10 cellular contexts compared by ENCODE assay signal in genomic region chr1:169793730-169794129, GRCh38. TPM values are rescaled to one million over a fixed set of nuclear protein-coding genes. Genes with fewer than 3 reads are reported as not detected.
DNase-seq lines count a peak whose midpoint lies in the region; ATAC-seq and TF ChIP-seq lines count a peak whose summit lies in the region.
"Had no signal": no experiment of that assay in that cellular context is flagged by ENCODE, and none has a peak within 500 bp of the region (broad histone marks: within the 10 kb centered on the region; RNA-seq: fewer than 3 reads in every experiment).

No MANE protein-coding gene starts in this region.

- no peak for TF ChIP-seq CTCF in RWPE2 (IDR thresholded peaks at IDR 0.05; ENCODE audit: poor library complexity, severe bottlenecking)
- TF ChIP-seq CTCF in esophagus squamous epithelium (IDR thresholded peaks at IDR 0.05): no peak

- no peak overlapping the region for H2BK12ac ChIP-seq in trophoblast cell (ENCODE audit: low read length)

- peaks cover 7% of the 10 kb centered on the region for H3K79me2 ChIP-seq in trophoblast cell (ENCODE audit: control insufficient read depth, insufficient read depth, low read length, poor library complexity)

- H4K12ac ChIP-seq in trophoblast cell (ENCODE audit: low read depth, low read length): no peak overlapping the region

- no peak for TF ChIP-seq POLR2A in esophagus squamous epithelium (IDR thresholded peaks at IDR 0.05)

- H3K4me2 ChIP-seq in trophoblast cell (ENCODE audit: low read length): peak overlapping the region; percentile 64

- no peak overlapping the region for H3K14ac ChIP-seq in trophoblast cell (ENCODE audit: low read length)

- peak overlapping the region; percentile 74 for H3K4me3 ChIP-seq in RWPE2 (ENCODE audit: severe bottlenecking)
- H3K4me3 ChIP-seq in esophagus squamous epithelium: peak overlapping the region in 3 of 4 donors; percentile 61 to 86 (median 82)
- H3K4me3 ChIP-seq in trophoblast cell (ENCODE audit: low read depth, low read length): no peak overlapping the region

- H3K27ac ChIP-seq in RWPE2 (ENCODE audit: poor library complexity, severe bottlenecking) (peak overlapping the region; percentile 58), esophagus squamous epithelium (peak overlapping the region in 3 of 4 donors; percentile 87 to 95 (median 89)), trophoblast cell (ENCODE audit: low read depth, low read length) (no peak overlapping the region)

- peak overlapping the region; percentile 83 for H4K8ac ChIP-seq in trophoblast cell (ENCODE audit: low read depth, low read length)

- no peak for DNase-seq in RWPE2 (ENCODE audit: low spot score)
- no peak for DNase-seq in esophagus squamous epithelium (lab: John Stamatoyannopoulos, UW)
- DNase-seq in trophoblast cell: no peak
- DNase-seq in iPS-NIHi11 (ENCODE audit: low spot score): no peak
- DNase-seq in NCI-H2227 treated with DMSO at 0.1 percent for 48 hours (lab: John Stamatoyannopoulos, UW): no peak
- DNase-seq: cerebellar nuclear complex, NCI-H146 had no signal

- intact Hi-C loops in esophagus squamous epithelium (cut with DNase I): no loop called here

- H2BK120ac ChIP-seq in trophoblast cell (ENCODE audit: insufficient read depth, low read length, poor library complexity): no peak overlapping the region

- H3K27me3 ChIP-seq in RWPE2 (ENCODE audit: insufficient read depth, poor library complexity, severe bottlenecking) (no peaks in the 10 kb centered on the region), esophagus squamous epithelium (no peaks in the 10 kb centered on the region), trophoblast cell (ENCODE audit: insufficient read depth, low read length) (no peaks in the 10 kb centered on the region)

- H3K9me3 ChIP-seq in ES-I3 (ENCODE audit: control insufficient read depth, insufficient read depth, low read length): no peaks in the 10 kb centered on the region
- no peaks in the 10 kb centered on the region for H3K9me3 ChIP-seq in RWPE2 (ENCODE audit: severe bottlenecking)
- H3K9me3 ChIP-seq in esophagus squamous epithelium: no peaks in the 10 kb centered on the region
- no peaks in the 10 kb centered on the region for H3K9me3 ChIP-seq in trophoblast cell (ENCODE audit: insufficient read depth, low read depth, low read length)

- H3K23ac ChIP-seq in trophoblast cell (ENCODE audit: low read length): no peak overlapping the region

- no peak overlapping the region for H4K91ac ChIP-seq in trophoblast cell (ENCODE audit: low read depth, low read length)

- H2BK5ac ChIP-seq in trophoblast cell (ENCODE audit: low read depth, low read length, poor library complexity): no peak overlapping the region

- no peak overlapping the region for H2AFZ ChIP-seq in trophoblast cell (ENCODE audit: insufficient read depth, low read length, poor library complexity)

- ATAC-seq in RWPE2 (ENCODE audit: low read depth): no peak
- no peak for ATAC-seq in HG03196 (IDR thresholded peaks at IDR 0.05; ENCODE audit: unreplicated experiment)
- ATAC-seq in GM18517 (IDR thresholded peaks at IDR 0.05; ENCODE audit: unreplicated experiment): no peak

- H3K9ac ChIP-seq in ES-I3 (ENCODE audit: low read depth, low read length) (peak overlapping the region; percentile 74), trophoblast cell (ENCODE audit: low read length) (no peak overlapping the region)

- H3K4me1 ChIP-seq in ES-I3 (ENCODE audit: insufficient read depth, low read length) (peaks cover 8% of the 10 kb centered on the region; the same call in 1 of the 2 replicates), RWPE2 (ENCODE audit: insufficient read depth, poor library complexity, severe bottlenecking) (peaks cover 8% of the 10 kb centered on the region), esophagus squamous epithelium (peaks cover 11 to 31% (median 11%) of the 10 kb centered on the region in 3 donors), trophoblast cell (ENCODE audit: control insufficient read depth in 1 of 2, insufficient read depth in 2 of 2, low read length in 2 of 2) (peaks cover 0 to 3% of the 10 kb centered on the region in 2 experiments)

- H3K4ac ChIP-seq in trophoblast cell (ENCODE audit: low read depth, low read length): no peak overlapping the region

- 31 to 50% methylated on average over 1 of the region's 1 CpG for WGBS in esophagus squamous epithelium, 2 donors
- no CpG with 5 or more reads among the region's 1 CpG for WGBS in trophoblast cell (ENCODE audit: extremely low coverage, insufficient coverage, insufficient read length)

- no peaks in the 10 kb centered on the region for H3K36me3 ChIP-seq in ES-I3 (ENCODE audit: insufficient read depth, low read length)
- H3K36me3 ChIP-seq in RWPE2 (ENCODE audit: low read depth): peaks cover 28% of the 10 kb centered on the region
- peaks cover 0 to 9% (median 0%) of the 10 kb centered on the region in 3 donors for H3K36me3 ChIP-seq in esophagus squamous epithelium
- peaks cover 0 to 4% of the 10 kb centered on the region in 2 experiments for H3K36me3 ChIP-seq in trophoblast cell (ENCODE audit: control insufficient read depth in 1 of 2, insufficient read depth in 2 of 2, low read length in 2 of 2)

- H2AK5ac ChIP-seq in trophoblast cell (ENCODE audit: low read length): no peak overlapping the region

- peaks cover 12% of the 10 kb centered on the region for H3K79me1 ChIP-seq in trophoblast cell (ENCODE audit: low read length)

- H3K18ac ChIP-seq in trophoblast cell (ENCODE audit: low read length): no peak overlapping the region

RNA-seq across cellular contexts. Expression of gene METTL18, which starts 1.0 kb away (rescaled TPM):
- total RNA-seq in esophagus squamous epithelium: 10 to 100 TPM in 1 of 4 donors, 1 to 10 TPM in 3; 4.3 to 12.1 (median 6.4) TPM
- 5.6 and 6.0 TPM in 2 replicates for polyA plus RNA-seq in trophoblast cell (2013)

RNA-seq across cellular contexts. Expression of gene SELE, which starts 59.9 kb away (rescaled TPM):
- total RNA-seq in esophagus squamous epithelium: 1 to 10 TPM in 3 of 4 donors, not detected in 1; 1.2 to 2.6 (median 1.7) TPM
- 0.03 and 0.04 TPM in 2 replicates for polyA plus RNA-seq in trophoblast cell (2013)
